ENCODE assay signal across 8 cellular contexts in genomic region chr17:82230627-82231311, GRCh38. TPM values are rescaled to one million over a fixed set of nuclear protein-coding genes. Genes with fewer than 3 reads are reported as not detected.
DNase-seq lines count a peak whose midpoint lies in the region; ATAC-seq, FAIRE-seq and TF ChIP-seq lines count a peak whose summit lies in the region.

No MANE protein-coding gene starts in this region.

- peaks cover 4% of the 10 kb centered on the region; the same call in 1 of the 2 replicates for H3K36me3 ChIP-seq in DOHH2 (ENCODE audit: control insufficient read depth, low read length)
- no peaks in the 10 kb centered on the region for H3K36me3 ChIP-seq in uterus

- TF ChIP-seq POLR2A in uterus (IDR thresholded peaks at IDR 0.05) = peak in 1 of 2 donors; percentile 18

- H3K27ac ChIP-seq in DOHH2 (ENCODE audit: low read depth, low read length) = no peak overlapping the region
- H3K27ac ChIP-seq in uterus = peak overlapping the region; percentile 83 to 88

- peak; percentile 27 for DNase-seq in GOT3 (lab: John Stamatoyannopoulos, UW)
- peak; percentile 69 for DNase-seq in NCI-H774 (lab: John Stamatoyannopoulos, UW)
- DNase-seq in activated effector memory CD4-positive, alpha-beta T cell treated with anti-CD3 and anti-CD28 coated beads, Interleukin-2, amount 50 U/mL, for 16 hours = peak; percentile 82
- DNase-seq in fibroblast of villous mesenchyme (ENCODE audit: low read depth) = peak; percentile 91
- peak; percentile 68 for DNase-seq in natural killer cell
- peak; percentile 82 to 91 for DNase-seq in uterus
- DNase-seq in D721Med (ENCODE audit: insufficient read length, low spot score) = no peak

- H3K79me2 ChIP-seq in DOHH2 (ENCODE audit: control insufficient read depth, low read length) = peaks cover 4% of the 10 kb centered on the region; the same call in 1 of the 2 replicates

- peaks cover 14% of the 10 kb centered on the region for H4K20me1 ChIP-seq in DOHH2 (ENCODE audit: control insufficient read depth, insufficient read depth, low read depth, low read length)

- H3K4me1 ChIP-seq in DOHH2 (ENCODE audit: control insufficient read depth, low read length) (peaks cover 69% of the 10 kb centered on the region), uterus (peaks cover 0 to 9% of the 10 kb centered on the region in 2 donors)

- ATAC-seq in natural killer cell = peak; percentile 36 to 60 (median 43)

- no peaks in the 10 kb centered on the region for H3K36me3 Mint-ChIP-seq in natural killer cell

- FAIRE-seq in D721Med (lab: Jason Lieb, UNC) = no peak

- H3K27me3 ChIP-seq in DOHH2 (ENCODE audit: control insufficient read depth, low read length) (peaks cover 60% of the 10 kb centered on the region), uterus (peaks cover 0 to 6% of the 10 kb centered on the region in 2 donors)

- TF ChIP-seq CTCF in DOHH2 (IDR thresholded peaks at IDR 0.05; ENCODE audit: low read depth, low read length, poor library complexity, severe bottlenecking) (peak; percentile 26), fibroblast of villous mesenchyme (IDR thresholded peaks at IDR 0.05; ENCODE audit: insufficient read depth, low read depth, low read length) (peak; percentile 47), natural killer cell (IDR thresholded peaks at IDR 0.05) (peak; percentile 58), uterus (IDR thresholded peaks at IDR 0.05) (peak; percentile 30 to 79 (median 64)), D721Med (IDR thresholded peaks at IDR 0.05; ENCODE audit: insufficient read depth, missing control alignments) (no peak)

- H3K4me3 Mint-ChIP-seq in natural killer cell = peak overlapping the region; percentile 85

- H3K27me3 Mint-ChIP-seq in natural killer cell (ENCODE audit: low read depth in 2 of 2) = no peaks in the 10 kb centered on the region

- H3K4me3 ChIP-seq in DOHH2 (ENCODE audit: low read length) (peak overlapping the region; percentile 74), fibroblast of villous mesenchyme (ENCODE audit: low read depth, low read length) (peak overlapping the region; percentile 81), uterus (peak overlapping the region; percentile 47 to 53)

- H3K9me3 ChIP-seq in DOHH2 (ENCODE audit: control insufficient read depth, insufficient read depth, low read length) = no peaks in the 10 kb centered on the region
- no peaks in the 10 kb centered on the region for H3K9me3 ChIP-seq in uterus

- intact Hi-C loops in natural killer cell (cut with micrococcal nuclease) = loop anchor here (2.0 kb wide), 1 partner anchor 14 kb away; no protein-coding TSS in a partner anchor
- intact Hi-C loops in uterus (cut with DNase I; ENCODE audit: low total_unique reads) = loop anchor here (10.0 kb wide), 1 partner anchor 94 kb away; no protein-coding TSS in a partner anchor

- H3K27ac Mint-ChIP-seq in natural killer cell = peak overlapping the region; percentile 80 to 91

- peak overlapping the region; percentile 57 for H3K4me2 ChIP-seq in DOHH2 (ENCODE audit: low read length)

- H3K9me2 ChIP-seq in DOHH2 (replicated peaks; ENCODE audit: control insufficient read depth, low read length) = no peaks in the 10 kb centered on the region

- peaks cover 6% of the 10 kb centered on the region for H3F3A ChIP-seq in DOHH2 (ENCODE audit: control insufficient read depth, insufficient read depth)

- H3K9me3 Mint-ChIP-seq in natural killer cell = no peaks in the 10 kb centered on the region

- peaks cover 0 to 24% of the 10 kb centered on the region in 2 donors for H3K4me1 Mint-ChIP-seq in natural killer cell

RNA-seq across cellular contexts. Expression of gene SLC16A3, which starts 1.9 kb away (rescaled TPM):
- 131 and 174 TPM in 2 replicates for total RNA-seq in fibroblast of villous mesenchyme
- 100 to 1,000 TPM; 172 to 365 (median 296) TPM for total RNA-seq in natural killer cell
- total RNA-seq in uterus = 10 to 100 TPM in 2 of 4 donors, 1 to 10 TPM in 2; 1.5 to 28.6 (median 12.2) TPM

RNA-seq across cellular contexts. Expression of gene CCDC57, which starts 18.1 kb away (rescaled TPM):
- 19.9 and 20.6 TPM in 2 replicates for total RNA-seq in fibroblast of villous mesenchyme
- 10 to 100 TPM; 69.7 to 79.2 (median 75.1) TPM for total RNA-seq in natural killer cell
- 10 to 100 TPM in 2 of 4 donors, 1 to 10 TPM in 2; 4.4 to 88.2 (median 17.6) TPM for total RNA-seq in uterus

RNA-seq across cellular contexts. Expression of gene CSNK1D, which starts 42.7 kb away (rescaled TPM):
- total RNA-seq in fibroblast of villous mesenchyme (49.3 and 57.0 TPM in 2 replicates), natural killer cell (100 to 1,000 TPM; 423 to 475 (median 468) TPM), uterus (100 to 1,000 TPM in 1 of 4 donors, 10 to 100 TPM in 3; 16.5 to 173 (median 44.6) TPM)
